ENCODE assay signal across 1 cellular context in genomic region chr7:47576031-47576908, GRCh38.
TF ChIP-seq lines count a peak whose summit lies in the region.

No MANE protein-coding gene starts in this region.

TF ChIP-seq in HepG2, 621 proteins besides CTCF, POLR2A, EP300 and RAD21 (continued from another document and continues in another):
- TF ChIP-seq RNF219 (CRISPR knock-in tag; IDR thresholded peaks at IDR 0.05) (no peak), CEBPB (IDR thresholded peaks at IDR 0.05; ENCODE audit: borderline replicate concordance, low read depth, low read length) (no peak), ZNF703 (CRISPR knock-in tag; IDR thresholded peaks at IDR 0.05; ENCODE audit: borderline replicate concordance) (no peak), ZNF720 (CRISPR knock-in tag; IDR thresholded peaks at IDR 0.05) (no peak), KIAA2018 (CRISPR knock-in tag; IDR thresholded peaks at IDR 0.05; ENCODE audit: borderline replicate concordance) (no peak), ZNF788 (CRISPR knock-in tag; IDR thresholded peaks at IDR 0.05; ENCODE audit: borderline replicate concordance) (no peak; the same call in 1 of the 2 replicates), ATF7 (IDR thresholded peaks at IDR 0.05) (no peak), ATF7 (CRISPR knock-in tag; IDR thresholded peaks at IDR 0.05) (0 out of 2 replicates have a peak, but pooled peaks have one; percentile 23), SRSF4 (IDR thresholded peaks at IDR 0.05; ENCODE audit: low read depth, low read length, poor library complexity, severe bottlenecking) (no peak), ZNF770 (CRISPR knock-in tag; IDR thresholded peaks at IDR 0.05) (0 out of 2 replicates have a peak, but pooled peaks have one; percentile 18), MIXL1 (CRISPR knock-in tag; IDR thresholded peaks at IDR 0.05) (no peak; the same call in 1 of the 2 replicates), MYNN (CRISPR knock-in tag; IDR thresholded peaks at IDR 0.05; ENCODE audit: low read depth) (no peak), ARNT2 (CRISPR knock-in tag; IDR thresholded peaks at IDR 0.05; ENCODE audit: low read depth) (peak; percentile 64; the same call in 1 of the 2 replicates), TEAD3 (CRISPR knock-in tag; optimal IDR thresholded peaks at IDR 0.05; ENCODE audit: borderline replicate concordance) (peak; percentile 93), ZNF33A (CRISPR knock-in tag; IDR thresholded peaks at IDR 0.05; ENCODE audit: borderline replicate concordance) (no peak), SYNCRIP (IDR thresholded peaks at IDR 0.05; ENCODE audit: insufficient read depth, low read depth, low read length) (no peak), NBN (conservative IDR thresholded peaks at IDR 0.05) (no peak), AHR (CRISPR knock-in tag; IDR thresholded peaks at IDR 0.05) (no peak), KMT2A (CRISPR knock-in tag; IDR thresholded peaks at IDR 0.05) (no peak), ZNF766 (CRISPR knock-in tag; IDR thresholded peaks at IDR 0.05; ENCODE audit: borderline replicate concordance) (0 out of 2 replicates have a peak, but pooled peaks have one; percentile 39), JDP2 (CRISPR knock-in tag; IDR thresholded peaks at IDR 0.05; ENCODE audit: borderline replicate concordance) (no peak), ZNF724P (CRISPR knock-in tag; IDR thresholded peaks at IDR 0.05; ENCODE audit: borderline replicate concordance) (0 out of 2 replicates have a peak, but pooled peaks have one; percentile 68), KLF6 (CRISPR knock-in tag; IDR thresholded peaks at IDR 0.05) (no peak), GMEB2 (CRISPR knock-in tag; IDR thresholded peaks at IDR 0.05; ENCODE audit: low read depth) (no peak; the same call in 1 of the 2 replicates), SNAI1 (CRISPR knock-in tag; IDR thresholded peaks at IDR 0.05; ENCODE audit: borderline replicate concordance) (no peak), MNT (IDR thresholded peaks at IDR 0.05) (peak; percentile 60; the same call in 1 of the 2 replicates), ZNF782 (CRISPR knock-in tag; IDR thresholded peaks at IDR 0.05; ENCODE audit: borderline replicate concordance) (no peak), ZNF644 (CRISPR knock-in tag; IDR thresholded peaks at IDR 0.05; ENCODE audit: low read depth) (0 out of 2 replicates have a peak, but pooled peaks have one; percentile 43), LCORL (IDR thresholded peaks at IDR 0.05) (no peak), LCORL (CRISPR knock-in tag; IDR thresholded peaks at IDR 0.05) (peak; percentile 65; the same call in 1 of the 2 replicates), PTBP1 (IDR thresholded peaks at IDR 0.05; ENCODE audit: low read depth, low read length, poor library complexity, severe bottlenecking) (no peak), DRAP1 (CRISPR knock-in tag; IDR thresholded peaks at IDR 0.05) (no peak), DZIP1 (CRISPR knock-in tag; IDR thresholded peaks at IDR 0.05) (no peak), TOPORS (CRISPR knock-in tag; IDR thresholded peaks at IDR 0.05) (no peak), MAFK (conservative IDR thresholded peaks at IDR 0.05 in 1 of 2, IDR thresholded peaks at IDR 0.05 in 1 of 2; ENCODE audit: low read length in 2 of 2) (no peak), GTF2F1 (IDR thresholded peaks at IDR 0.05; ENCODE audit: low read length) (no peak), THRA (CRISPR knock-in tag; IDR thresholded peaks at IDR 0.05; ENCODE audit: borderline replicate concordance) (peak; percentile 57; the same call in 1 of the 2 replicates), IRF9 (CRISPR knock-in tag; IDR thresholded peaks at IDR 0.05; ENCODE audit: borderline replicate concordance) (no peak)
